ENCODE assay signal across 17 cellular contexts in genomic region chr6:3379482-3380060, GRCh38.
A peak's percentile ranks its signal among the peaks of the same experiment; 100 is the strongest.
DNase-seq lines count a peak whose midpoint lies in the region; ATAC-seq and TF ChIP-seq lines count a peak whose summit lies in the region.
"Had no signal": no experiment of that assay in that cellular context is flagged by ENCODE, and none has a peak within 500 bp of the region (broad histone marks: within the 10 kb centered on the region; RNA-seq: fewer than 3 reads in every experiment).

No MANE protein-coding gene starts in this region.

- no peak overlapping the region for H3K9ac ChIP-seq in endodermal cell (ENCODE audit: extremely low read depth, low read length, poor library complexity, severe bottlenecking)

- TF ChIP-seq EP300 in sigmoid colon (IDR thresholded peaks at IDR 0.05), result no peak

- H3K27ac ChIP-seq in HEK293 (ENCODE audit: extremely low read depth, low read depth, low read length) (no peak overlapping the region), endodermal cell (ENCODE audit: low read depth, low read length) (peak overlapping the region; percentile 38), sigmoid colon (no peak overlapping the region)
- H3K27ac ChIP-seq: SJCRH30 had no signal

- H3K27ac Mint-ChIP-seq in endodermal cell, result no peak overlapping the region
- H3K27ac Mint-ChIP-seq: activated naive CD4-positive, alpha-beta T cell treated with anti-CD3 and anti-CD28 coated beads, Interleukin-2, amount 10 ng/mL, durations not matched to agents 7 days and 5 days; HFFc6 had no signal

- H3K4me1 ChIP-seq in HEK293 (ENCODE audit: control insufficient read depth, insufficient read depth, low read length) (peaks cover 57% of the 10 kb centered on the region), endodermal cell (ENCODE audit: control insufficient read depth, insufficient read depth, low read length) (no peaks in the 10 kb centered on the region), sigmoid colon (peaks cover 0 to 54% (median 18%) of the 10 kb centered on the region in 4 donors)
- H3K4me1 ChIP-seq: SJCRH30 had no signal

- H3K4me3 ChIP-seq in HEK293 (ENCODE audit: low read depth, low read length) (no peak overlapping the region), endodermal cell (ENCODE audit: low read length) (no peak overlapping the region), sigmoid colon (no peak overlapping the region)
- H3K4me3 ChIP-seq: body of pancreas, SJCRH30 had no signal

- H3K9me3 ChIP-seq in HEK293 (ENCODE audit: control insufficient read depth, insufficient read depth, low read depth, low read length) (no peaks in the 10 kb centered on the region), endodermal cell (ENCODE audit: control insufficient read depth, low read length) (no peaks in the 10 kb centered on the region), sigmoid colon (no peaks in the 10 kb centered on the region)
- H3K9me3 ChIP-seq: body of pancreas, SJCRH30 had no signal

- POLR2A ChIA-PET in HEK293 (lab: Yijun Ruan, JAX), result no interaction called here

- WGBS in endodermal cell (ENCODE audit: insufficient coverage in 1 of 2, insufficient read length in 1 of 2), 2 experiments, result 79 to 89% methylated on average over 8 to 10 of the region's 10 CpGs
- WGBS in sigmoid colon, 2 donors, result 87% methylated on average over 10 of the region's 10 CpGs

- no peak for TF ChIP-seq POLR2A in sigmoid colon (IDR thresholded peaks at IDR 0.05)

- peaks cover 12% of the 10 kb centered on the region for H3K4me1 Mint-ChIP-seq in endodermal cell

- H3K36me3 ChIP-seq in HEK293 (ENCODE audit: control insufficient read depth in 2 of 2, insufficient read depth in 1 of 2, low read length in 2 of 2) (no peaks in the 10 kb centered on the region), endodermal cell (ENCODE audit: control insufficient read depth, insufficient read depth, low read length) (no peaks in the 10 kb centered on the region), sigmoid colon (no peaks in the 10 kb centered on the region)
- H3K36me3 ChIP-seq: SJCRH30 had no signal

- no peaks in the 10 kb centered on the region for H3K27me3 ChIP-seq in endodermal cell (ENCODE audit: control insufficient read depth, insufficient read depth, low read length, poor library complexity, severe bottlenecking)
- no peaks in the 10 kb centered on the region for H3K27me3 ChIP-seq in sigmoid colon
- H3K27me3 ChIP-seq: body of pancreas, SJCRH30 had no signal

- H3K36me3 Mint-ChIP-seq in endodermal cell (ENCODE audit: low read depth), result no peaks in the 10 kb centered on the region
- H3K36me3 Mint-ChIP-seq: activated naive CD4-positive, alpha-beta T cell treated with anti-CD3 and anti-CD28 coated beads, Interleukin-2, amount 10 ng/mL, durations not matched to agents 7 days and 5 days had no signal

- TF ChIP-seq CTCF in HEK293 (tag by site-specific recombination; IDR thresholded peaks at IDR 0.05), result no peak
- no peak for TF ChIP-seq CTCF in endodermal cell (conservative IDR thresholded peaks at IDR 0.05)
- TF ChIP-seq CTCF in sigmoid colon (IDR thresholded peaks at IDR 0.05), result no peak

- no peak overlapping the region for H3K4me3 Mint-ChIP-seq in endodermal cell
- H3K4me3 Mint-ChIP-seq: activated naive CD4-positive, alpha-beta T cell treated with anti-CD3 and anti-CD28 coated beads, Interleukin-2, amount 10 ng/mL, durations not matched to agents 7 days and 5 days; HFFc6 had no signal

- H3K9me3 Mint-ChIP-seq in endodermal cell, result no peaks in the 10 kb centered on the region
- H3K9me3 Mint-ChIP-seq: activated naive CD4-positive, alpha-beta T cell treated with anti-CD3 and anti-CD28 coated beads, Interleukin-2, amount 10 ng/mL, durations not matched to agents 7 days and 5 days; HFFc6 had no signal

- CTCF ChIA-PET in HEK293 (lab: Yijun Ruan, JAX), result interaction anchor here (0.5 to 1.4 kb wide), 4 partner anchors 9 to 629 kb away, joined by 3 to 5 read pairs (median 3); no protein-coding TSS in a partner anchor

- H3K27me3 Mint-ChIP-seq in endodermal cell (ENCODE audit: insufficient read depth), result no peaks in the 10 kb centered on the region

- peak; percentile 15 for DNase-seq in NCI-H748 treated with DMSO at 0.1 percent for 48 hours (lab: John Stamatoyannopoulos, UW)
- DNase-seq in endodermal cell, result no peak
- DNase-seq in sigmoid colon, result peak; percentile 25
- no peak for DNase-seq in activated T-cell treated with anti-CD3 and anti-CD28 coated beads, Interleukin-2, amount 50 U/mL, for 1 hour
- no peak for DNase-seq in NCI-H128 (lab: John Stamatoyannopoulos, UW; ENCODE audit: unreplicated experiment)
- DNase-seq: activated CD4-positive, alpha-beta T cell treated with anti-CD3 and anti-CD28 coated beads for 48 hours; activated naive CD4-positive, alpha-beta T cell treated with anti-CD3 and anti-CD28 coated beads, Interleukin-2, amount 10 ng/mL, durations not matched to agents 7 days and 5 days; body of pancreas; HFFc6; midbrain; NCI-H1092 treated with DMSO at 0.1 percent for 48 hours; NCI-H345; SJCRH30; stimulated activated CD4-positive, alpha-beta T cell treated with anti-CD3 and anti-CD28 coated beads, Interleukin-4, amount 100 ng/mL, for 24 hours; stimulated activated CD8-positive, alpha-beta memory T cell treated with anti-CD3 and anti-CD28 coated beads, Interleukin-4, amount 100 ng/mL, for 48 hours had no signal

- ATAC-seq in HG03039 (IDR thresholded peaks at IDR 0.05; ENCODE audit: unreplicated experiment), result no peak
- ATAC-seq: body of pancreas had no signal

- intact Hi-C loops in sigmoid colon (cut with DNase I), result no loop called here

TF ChIP-seq in HEK293, 187 proteins besides CTCF, POLR2A, EP300 and RAD21 (continues in another document):
- TF ChIP-seq ZNF639 (tag by site-specific recombination; IDR thresholded peaks at IDR 0.05) (0 out of 2 replicates have a peak, but pooled peaks have one; percentile 17), ZNF621 (tag by site-specific recombination; IDR thresholded peaks at IDR 0.05) (no peak), ZNF488 (tag by site-specific recombination; IDR thresholded peaks at IDR 0.05) (no peak), ZNF561 (tag by site-specific recombination; IDR thresholded peaks at IDR 0.05; ENCODE audit: borderline replicate concordance) (peak; percentile 47; the same call in 1 of the 2 replicates), ZBTB17 (tag by site-specific recombination; IDR thresholded peaks at IDR 0.05) (peak; percentile 85), OSR2 (tag by site-specific recombination; IDR thresholded peaks at IDR 0.05) (peak; percentile 86), ZNF692 (tag by site-specific recombination; IDR thresholded peaks at IDR 0.05) (no peak; the same call in 1 of the 2 replicates), ZNF146 (tag by site-specific recombination; IDR thresholded peaks at IDR 0.05) (no peak), KLF7 (tag by site-specific recombination; IDR thresholded peaks at IDR 0.05; ENCODE audit: borderline replicate concordance) (no peak), ZNF24 (tag by site-specific recombination; IDR thresholded peaks at IDR 0.05) (peak; percentile 19; the same call in 1 of the 2 replicates), ZNF280D (tag by site-specific recombination; IDR thresholded peaks at IDR 0.05) (no peak)

Comparison
In these comparisons a context has a peak if more than half of its experiments do, and no peak if none do; other contexts are left out.
1. DNase-seq: peak in NCI-H748 treated with DMSO at 0.1 percent for 48 hours (single experiment) and sigmoid colon (single experiment); none in endodermal cell (single experiment), activated T-cell treated with anti-CD3 and anti-CD28 coated beads, Interleukin-2, amount 50 U/mL, for 1 hour (single experiment) and NCI-H128 (single experiment).